ENCODE assay signal across 19 cellular contexts in genomic region chr14:99327050-99327449, GRCh38. TPM values are rescaled to one million over a fixed set of nuclear protein-coding genes. Genes with fewer than 3 reads are reported as not detected.
DNase-seq lines count a peak whose midpoint lies in the region; ATAC-seq and TF ChIP-seq lines count a peak whose summit lies in the region.
"Had no signal": no experiment of that assay in that cellular context is flagged by ENCODE, and none has a peak within 500 bp of the region (broad histone marks: within the 10 kb centered on the region; RNA-seq: fewer than 3 reads in every experiment).

No MANE protein-coding gene starts in this region.

- H3K36me3 ChIP-seq in osteoblast (ENCODE audit: insufficient read depth, low read length), result no peaks in the 10 kb centered on the region
- H3K36me3 ChIP-seq: right atrium auricular region had no signal

- no peak overlapping the region for H3K27ac Mint-ChIP-seq in HFFc6
- H3K27ac Mint-ChIP-seq in central memory CD8-positive, alpha-beta T cell (ENCODE audit: low read depth), result no peak overlapping the region
- H3K27ac Mint-ChIP-seq: activated T-helper 2 cell treated with anti-CD3 and anti-CD28 coated beads, Interferon-gamma antibody, Interleukin-2, Interleukin-4, amounts not matched to agents 10 μg/mL and 5 μg/mL and 100 μg/mL, durations not matched to agents 14 hours and 24 hours and 36 hours; effector memory CD8-positive, alpha-beta T cell; T-helper 1 cell treated with Interleukin-12 subunit alpha and Interleukin-12 subunit beta and Interleukin-4 antibody, amounts not matched to agents 30 μg/mL and 1 μg/mL, for 36 hours had no signal

- H4K20me1 ChIP-seq in osteoblast (ENCODE audit: insufficient read depth, low read length), result no peaks in the 10 kb centered on the region

- DNase-seq in GM10248 (ENCODE audit: extremely low spot score), result peak; percentile 13
- no peak for DNase-seq in HFFc6
- DNase-seq in central memory CD8-positive, alpha-beta T cell (ENCODE audit: low spot score in 2 of 2), result no peak
- DNase-seq in osteoblast (ENCODE audit: insufficient read length, low spot score, missing footprints), result no peak
- DNase-seq in COR-L47 (lab: John Stamatoyannopoulos, UW), result no peak
- DNase-seq in EL, result no peak
- DNase-seq: central memory CD4-positive, alpha-beta T cell; effector memory CD8-positive, alpha-beta T cell; GM23248; hippocampal formation; Kasumi-1; mesendoderm; NCI-H1417 treated with DMSO at 0.1 percent for 48 hours; NCI-H2227 treated with DMSO at 0.1 percent for 48 hours had no signal

- H3K4me3 ChIP-seq in osteoblast (ENCODE audit: insufficient read depth, low read length), result no peak overlapping the region
- H3K4me3 ChIP-seq: GM23248, right atrium auricular region had no signal

- TF ChIP-seq CTCF in GM10248 (IDR thresholded peaks at IDR 0.05; ENCODE audit: control extremely low read depth, extremely low read depth, low read depth, missing control alignments) (no peak), HFFc6 (IDR thresholded peaks at IDR 0.05) (peak; percentile 38), osteoblast (IDR thresholded peaks at IDR 0.05; ENCODE audit: extremely low read depth, low read depth, low read length) (peak; percentile 14)

- peaks cover 3% of the 10 kb centered on the region for H3K27me3 ChIP-seq in osteoblast (ENCODE audit: insufficient read depth, low read length)
- H3K27me3 ChIP-seq: right atrium auricular region had no signal

- CTCF ChIA-PET in GM10248 (lab: Yijun Ruan, JAX), result no interaction called here

- H3K4me3 Mint-ChIP-seq in HFFc6, result no peak overlapping the region
- H3K4me3 Mint-ChIP-seq in central memory CD8-positive, alpha-beta T cell, result no peak overlapping the region
- H3K4me3 Mint-ChIP-seq: effector memory CD8-positive, alpha-beta T cell; T-helper 1 cell treated with Interleukin-12 subunit alpha and Interleukin-12 subunit beta and Interleukin-4 antibody, amounts not matched to agents 30 μg/mL and 1 μg/mL, for 36 hours had no signal

- no peak overlapping the region for H2AFZ ChIP-seq in osteoblast (ENCODE audit: low read length)
- H2AFZ ChIP-seq: GM23248 had no signal

- no peaks in the 10 kb centered on the region for H3K4me1 ChIP-seq in osteoblast (ENCODE audit: insufficient read depth, low read length)
- H3K4me1 ChIP-seq: right atrium auricular region had no signal

- H3K27me3 Mint-ChIP-seq in HFFc6 (ENCODE audit: insufficient read depth), result peaks cover 34% of the 10 kb centered on the region
- H3K27me3 Mint-ChIP-seq in central memory CD8-positive, alpha-beta T cell, result peaks cover 9% of the 10 kb centered on the region

- no peaks in the 10 kb centered on the region for H3K9me3 Mint-ChIP-seq in HFFc6
- no peaks in the 10 kb centered on the region for H3K9me3 Mint-ChIP-seq in central memory CD8-positive, alpha-beta T cell
- H3K9me3 Mint-ChIP-seq: activated T-helper 2 cell treated with anti-CD3 and anti-CD28 coated beads, Interferon-gamma antibody, Interleukin-2, Interleukin-4, amounts not matched to agents 10 μg/mL and 5 μg/mL and 100 μg/mL, durations not matched to agents 14 hours and 24 hours and 36 hours; effector memory CD8-positive, alpha-beta T cell; T-helper 1 cell treated with Interleukin-12 subunit alpha and Interleukin-12 subunit beta and Interleukin-4 antibody, amounts not matched to agents 30 μg/mL and 1 μg/mL, for 36 hours had no signal

- no peaks in the 10 kb centered on the region for H3K79me2 ChIP-seq in osteoblast (ENCODE audit: insufficient read depth, low read length)

- no peak overlapping the region for H3K4me2 ChIP-seq in osteoblast (ENCODE audit: insufficient read depth, low read length)

- H3K36me3 Mint-ChIP-seq in HFFc6 (ENCODE audit: low read depth), result no peaks in the 10 kb centered on the region
- H3K36me3 Mint-ChIP-seq in central memory CD8-positive, alpha-beta T cell (ENCODE audit: insufficient read depth), result no peaks in the 10 kb centered on the region

- H3K9me3 ChIP-seq in osteoblast (ENCODE audit: low read depth, low read length), result no peaks in the 10 kb centered on the region
- H3K9me3 ChIP-seq: right atrium auricular region had no signal

- H3K27ac ChIP-seq in osteoblast (ENCODE audit: low read depth, low read length), result no peak overlapping the region
- H3K27ac ChIP-seq: GM23248, right atrium auricular region had no signal

- POLR2A ChIA-PET in GM10248 (lab: Yijun Ruan, JAX), result no interaction called here

- H3K4me1 Mint-ChIP-seq in HFFc6 (ENCODE audit: low read depth), result no peaks in the 10 kb centered on the region; the same call in 1 of the 2 replicates
- H3K4me1 Mint-ChIP-seq in central memory CD8-positive, alpha-beta T cell, result no peaks in the 10 kb centered on the region

- peak; percentile 60 for ATAC-seq in central memory CD8-positive, alpha-beta T cell (replicated peaks; ENCODE audit: extremely low read depth, poor library complexity, severe bottlenecking)
- ATAC-seq in HG02973 (IDR thresholded peaks at IDR 0.05; ENCODE audit: unreplicated experiment) (no peak), GM18907 (IDR thresholded peaks at IDR 0.05; ENCODE audit: unreplicated experiment) (no peak)
- ATAC-seq: effector memory CD8-positive, alpha-beta T cell had no signal

RNA-seq across cellular contexts. Expression of gene BCL11B, which starts 55.1 kb away (rescaled TPM):
- total RNA-seq in HFFc6 (2021; fragmentation: NEBNext Ultra II Directional; extraction: Animal tissue kit (Norgen Biotek cat#: 25700)), result under 1 TPM in 4 of 6 experiments, not detected in 2; 0.06 to 0.14 (median 0.10) TPM
- total RNA-seq in osteoblast, result 0.36 and 0.88 TPM in 2 replicates
- total RNA-seq: GM23248 had no signal
